25 cellular contexts compared by ENCODE assay signal in the genomic region with DNA sequence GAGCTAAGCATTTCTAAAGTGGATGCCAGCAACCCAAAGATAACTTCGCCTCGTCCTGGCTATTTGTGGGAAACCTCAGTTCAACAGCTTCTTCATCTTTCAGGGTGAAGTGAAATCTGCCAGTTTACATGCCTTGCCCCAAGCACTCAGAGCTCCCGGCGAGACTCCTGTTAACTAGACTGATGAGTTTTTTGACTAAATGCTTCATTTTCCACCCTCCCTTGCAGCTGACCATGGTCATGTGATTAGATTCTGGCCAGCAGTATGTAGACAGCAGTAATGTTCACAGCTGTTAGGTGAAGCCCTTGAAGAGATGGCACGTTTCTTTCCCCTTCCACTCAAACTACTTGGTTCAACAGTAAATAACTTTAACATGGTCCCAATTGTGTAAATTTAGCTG.
"Had no signal": no experiment of that assay in that cellular context is flagged by ENCODE, and none has a peak within 500 bp of the region (broad histone marks: within the 10 kb centered on the region; RNA-seq: fewer than 3 reads in every experiment).

No MANE protein-coding gene starts in this region.

- H3K4me3 ChIP-seq: colonic mucosa, gastroesophageal sphincter, heart left ventricle, hepatocyte, left lung, stomach, thyroid gland had no signal

- H3K9ac ChIP-seq: parathyroid adenoma had no signal

- H3K36me3 Mint-ChIP-seq: naive thymus-derived CD4-positive, alpha-beta T cell; stimulated activated effector memory CD8-positive, alpha-beta T cell treated with anti-CD3 and anti-CD28 coated beads, Interleukin-12 subunit alpha, Interleukin-12 subunit beta, amount 100 ng/mL, for 72 hours had no signal

- H2AFZ ChIP-seq: hepatocyte, parathyroid adenoma had no signal

- DNase-seq: central memory CD4-positive, alpha-beta T cell; colonic mucosa; effector CD8-positive, alpha-beta T cell; endodermal cell; foreskin keratinocyte; heart left ventricle; left cardiac atrium; left lung; mesendoderm; naive thymus-derived CD4-positive, alpha-beta T cell; stimulated activated CD4-positive, alpha-beta T cell treated with anti-CD3 and anti-CD28 coated beads, Interleukin-2, amount 100 ng/mL, for 24 hours; stimulated activated CD4-positive, alpha-beta T cell treated with anti-CD3 and anti-CD28 coated beads, Interleukin-4, amount 100 ng/mL, for 24 hours; stimulated activated naive CD4-positive, alpha-beta T cell treated with Interleukin-2 at 50 U/mL for 16 hours; stomach; trophoblast cell had no signal

- H3K27me3 Mint-ChIP-seq: dendritic cell treated with granulocyte-macrophage colony-stimulating factor and Interleukin-4, amounts not matched to agents 40 ng/mL and 50 ng/mL, for 4 days; naive thymus-derived CD4-positive, alpha-beta T cell had no signal

- H3K27ac Mint-ChIP-seq: dendritic cell treated with granulocyte-macrophage colony-stimulating factor and Interleukin-4, amounts not matched to agents 40 ng/mL and 50 ng/mL, for 4 days; endodermal cell; naive thymus-derived CD4-positive, alpha-beta T cell; progenitor cell of endocrine pancreas; stimulated activated effector memory CD8-positive, alpha-beta T cell treated with anti-CD3 and anti-CD28 coated beads, Interleukin-12 subunit alpha, Interleukin-12 subunit beta, amount 100 ng/mL, for 72 hours had no signal

- H3K4me2 ChIP-seq: hepatocyte had no signal

- H3K4me3 Mint-ChIP-seq: dendritic cell treated with granulocyte-macrophage colony-stimulating factor and Interleukin-4, amounts not matched to agents 40 ng/mL and 50 ng/mL, for 4 days; endodermal cell; naive thymus-derived CD4-positive, alpha-beta T cell; stimulated activated effector memory CD8-positive, alpha-beta T cell treated with anti-CD3 and anti-CD28 coated beads, Interleukin-12 subunit alpha, Interleukin-12 subunit beta, amount 100 ng/mL, for 72 hours had no signal

- H3K4me1 ChIP-seq: colonic mucosa, foreskin keratinocyte, gastroesophageal sphincter, heart left ventricle, left lung, parathyroid adenoma, stomach had no signal

- H3K36me3 ChIP-seq: colonic mucosa, gastroesophageal sphincter, heart left ventricle, left lung, stomach, thyroid gland had no signal

- H3K9me3 ChIP-seq: colonic mucosa, stomach, thyroid gland had no signal

- H3K27ac ChIP-seq: colonic mucosa, epithelial cell of prostate, foreskin keratinocyte, gastroesophageal sphincter, heart left ventricle, hepatocyte, left lung, parathyroid adenoma, stomach, thyroid gland had no signal

- H3K4me1 Mint-ChIP-seq: endodermal cell; naive thymus-derived CD4-positive, alpha-beta T cell; stimulated activated effector memory CD8-positive, alpha-beta T cell treated with anti-CD3 and anti-CD28 coated beads, Interleukin-12 subunit alpha, Interleukin-12 subunit beta, amount 100 ng/mL, for 72 hours had no signal

- H3K27me3 ChIP-seq: colonic mucosa, foreskin keratinocyte, gastroesophageal sphincter, heart left ventricle, hepatocyte, left lung, stomach, thyroid gland had no signal

- H3K79me2 ChIP-seq: hepatocyte, parathyroid adenoma had no signal

- ATAC-seq: esophagus mucosa; foreskin keratinocyte; gastroesophageal sphincter; heart left ventricle; left cardiac atrium; left lung; naive thymus-derived CD4-positive, alpha-beta T cell; sciatic nerve; stimulated activated effector memory CD8-positive, alpha-beta T cell treated with anti-CD3 and anti-CD28 coated beads, Interleukin-12 subunit alpha, Interleukin-12 subunit beta, amount 100 ng/mL, for 72 hours had no signal
